ENCODE assay signal across 1 cellular context in genomic region chr4:132238697-132239096, GRCh38.
TF ChIP-seq lines count a peak whose summit lies in the region.

No MANE protein-coding gene starts in this region.

TF ChIP-seq in GM23338, 12 proteins besides CTCF, POLR2A, EP300 and RAD21:
- TF ChIP-seq ZNF462 (CRISPR knock-in tag; IDR thresholded peaks at IDR 0.05), result no peak
- no peak for TF ChIP-seq STAT1 (IDR thresholded peaks at IDR 0.05; ENCODE audit: unreplicated experiment)
- no peak for TF ChIP-seq EZH2 (IDR thresholded peaks at IDR 0.05; ENCODE audit: low read depth, unreplicated experiment)
- TF ChIP-seq CREB1 (CRISPR knock-in tag; IDR thresholded peaks at IDR 0.05; ENCODE audit: low read depth), result no peak
- no peak for TF ChIP-seq ZNF331 (CRISPR knock-in tag; IDR thresholded peaks at IDR 0.05; ENCODE audit: low read depth)
- TF ChIP-seq, protein P1, sequence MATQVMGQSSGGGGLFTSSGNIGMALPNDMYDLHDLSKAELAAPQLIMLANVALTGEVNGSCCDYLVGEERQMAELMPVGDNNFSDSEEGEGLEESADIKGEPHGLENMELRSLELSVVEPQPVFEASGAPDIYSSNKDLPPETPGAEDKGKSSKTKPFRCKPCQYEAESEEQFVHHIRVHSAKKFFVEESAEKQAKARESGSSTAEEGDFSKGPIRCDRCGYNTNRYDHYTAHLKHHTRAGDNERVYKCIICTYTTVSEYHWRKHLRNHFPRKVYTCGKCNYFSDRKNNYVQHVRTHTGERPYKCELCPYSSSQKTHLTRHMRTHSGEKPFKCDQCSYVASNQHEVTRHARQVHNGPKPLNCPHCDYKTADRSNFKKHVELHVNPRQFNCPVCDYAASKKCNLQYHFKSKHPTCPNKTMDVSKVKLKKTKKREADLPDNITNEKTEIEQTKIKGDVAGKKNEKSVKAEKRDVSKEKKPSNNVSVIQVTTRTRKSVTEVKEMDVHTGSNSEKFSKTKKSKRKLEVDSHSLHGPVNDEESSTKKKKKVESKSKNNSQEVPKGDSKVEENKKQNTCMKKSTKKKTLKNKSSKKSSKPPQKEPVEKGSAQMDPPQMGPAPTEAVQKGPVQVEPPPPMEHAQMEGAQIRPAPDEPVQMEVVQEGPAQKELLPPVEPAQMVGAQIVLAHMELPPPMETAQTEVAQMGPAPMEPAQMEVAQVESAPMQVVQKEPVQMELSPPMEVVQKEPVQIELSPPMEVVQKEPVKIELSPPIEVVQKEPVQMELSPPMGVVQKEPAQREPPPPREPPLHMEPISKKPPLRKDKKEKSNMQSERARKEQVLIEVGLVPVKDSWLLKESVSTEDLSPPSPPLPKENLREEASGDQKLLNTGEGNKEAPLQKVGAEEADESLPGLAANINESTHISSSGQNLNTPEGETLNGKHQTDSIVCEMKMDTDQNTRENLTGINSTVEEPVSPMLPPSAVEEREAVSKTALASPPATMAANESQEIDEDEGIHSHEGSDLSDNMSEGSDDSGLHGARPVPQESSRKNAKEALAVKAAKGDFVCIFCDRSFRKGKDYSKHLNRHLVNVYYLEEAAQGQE (IDR thresholded peaks at IDR 0.05; ENCODE audit: unreplicated experiment), result no peak
- no peak for TF ChIP-seq JUNB (IDR thresholded peaks at IDR 0.05; ENCODE audit: unreplicated experiment)
- TF ChIP-seq ETS1 (IDR thresholded peaks at IDR 0.05), result no peak
- TF ChIP-seq ZNF114 (CRISPR knock-in tag; IDR thresholded peaks at IDR 0.05), result no peak
- TF ChIP-seq EZH2phosphoT487 (IDR thresholded peaks at IDR 0.05; ENCODE audit: unreplicated experiment), result no peak
- no peak for TF ChIP-seq NANOG (IDR thresholded peaks at IDR 0.05; ENCODE audit: borderline replicate concordance)
- TF ChIP-seq POLR2AphosphoS5 (IDR thresholded peaks at IDR 0.05; ENCODE audit: low read depth), result no peak
